ENCODE assay signal across 18 cellular contexts in the genomic region with DNA sequence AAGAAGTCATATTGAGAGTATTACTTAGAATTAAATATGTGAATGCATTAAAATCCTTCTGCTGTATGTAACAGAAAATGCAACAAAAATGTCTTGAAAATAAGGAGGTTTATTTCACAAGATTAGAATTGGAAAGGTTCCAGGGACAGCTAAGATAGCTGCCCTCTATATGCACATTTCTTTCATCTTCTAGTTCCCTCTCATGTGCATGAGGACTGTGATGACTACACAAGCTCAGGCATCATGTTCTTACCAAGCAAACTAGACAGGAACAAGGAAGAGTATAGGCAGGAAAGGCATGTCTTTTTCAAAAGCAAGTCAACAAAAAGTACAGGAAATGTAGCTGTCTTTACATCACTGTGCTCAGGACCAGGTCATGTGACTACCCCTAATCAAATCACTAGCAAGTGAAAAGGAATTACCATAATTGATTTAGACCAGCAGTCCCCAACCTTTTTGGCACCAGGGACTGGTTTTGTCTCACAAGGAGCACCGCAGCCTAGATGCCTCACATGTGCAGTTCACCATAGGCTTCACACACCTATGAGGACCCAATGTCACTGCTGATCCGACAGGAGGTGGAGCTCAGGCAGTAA.
"Had no signal": no experiment of that assay in that cellular context is flagged by ENCODE, and none has a peak within 500 bp of the region (broad histone marks: within the 10 kb centered on the region; RNA-seq: fewer than 3 reads in every experiment).

No MANE protein-coding gene starts in this region.

- H3K4me3 ChIP-seq: ascending aorta, breast epithelium, mucosa of descending colon, stomach, testis, upper lobe of right lung had no signal

- H3K27ac ChIP-seq: ascending aorta, breast epithelium, stomach, testis, upper lobe of right lung had no signal

- DNase-seq: activated CD4-positive, alpha-beta T cell treated with anti-CD3 and anti-CD28 coated beads, Interleukin-2, amount 50 U/mL, for 4 hours; activated naive CD4-positive, alpha-beta T cell; activated naive CD8-positive, alpha-beta T cell treated with anti-CD3 and anti-CD28 coated beads, Interleukin-2, amount 10 ng/mL, durations not matched to agents 7 days and 5 days; activated T-cell treated with anti-CD3 and anti-CD28 coated beads for 4 hours; mammary epithelial cell; mucosa of descending colon; naive thymus-derived CD4-positive, alpha-beta T cell; retina; small intestine; stomach; T-cell; T-helper 9 cell; testis; upper lobe of right lung had no signal

- H3K36me3 ChIP-seq: ascending aorta, breast epithelium, stomach, upper lobe of right lung had no signal

- H3K27me3 ChIP-seq: ascending aorta, breast epithelium, stomach, testis, upper lobe of right lung had no signal

- H3K9me3 ChIP-seq: ascending aorta, breast epithelium, mucosa of descending colon, stomach, testis, upper lobe of right lung had no signal

- ATAC-seq: activated CD4-positive, CD25-positive, alpha-beta regulatory T cell treated with anti-CD3 and anti-CD28 coated beads, Interleukin-2, amount 50 U/mL, for 24 hours; left lobe of liver; mucosa of descending colon; naive thymus-derived CD4-positive, alpha-beta T cell; T-cell; upper lobe of right lung had no signal

- H3K4me1 ChIP-seq: ascending aorta, breast epithelium, stomach, testis, upper lobe of right lung had no signal
